Comparison of ENCODE assay signal across 12 cellular contexts in the genomic region with DNA sequence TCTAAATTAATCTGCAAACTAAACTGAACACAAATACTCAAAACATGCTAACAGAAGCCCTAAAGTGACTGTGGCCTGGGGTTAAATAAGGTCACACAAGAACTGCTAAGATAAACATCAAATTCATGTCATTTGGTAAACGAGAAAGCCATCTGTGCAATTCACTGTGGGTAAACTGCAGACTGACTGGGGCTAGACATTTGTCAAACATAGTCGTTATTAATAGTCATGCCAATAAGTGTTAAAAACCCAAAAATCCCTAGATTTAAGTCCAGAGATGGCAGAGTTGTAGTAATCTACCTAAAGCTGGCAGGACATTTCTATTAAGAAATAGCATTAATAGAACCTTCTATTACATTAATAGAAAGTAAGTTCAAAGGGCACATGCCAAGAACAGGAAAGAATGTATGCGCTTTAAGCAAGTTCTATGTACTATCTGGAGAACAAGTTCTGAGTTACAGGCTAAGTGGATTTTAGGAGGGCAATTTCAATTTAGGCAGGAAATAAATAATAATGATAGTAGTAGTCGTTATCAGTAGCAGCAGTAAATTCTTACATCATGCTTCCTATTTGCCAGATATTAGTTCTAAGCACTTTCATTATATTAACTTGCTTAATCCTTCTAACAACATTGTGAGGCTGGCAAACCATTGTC. TPM values are rescaled to one million over a fixed set of nuclear protein-coding genes. Genes with fewer than 3 reads are reported as not detected.
DNase-seq lines count a peak whose midpoint lies in the region; ATAC-seq and TF ChIP-seq lines count a peak whose summit lies in the region.
"Had no signal": no experiment of that assay in that cellular context is flagged by ENCODE, and none has a peak within 500 bp of the region (broad histone marks: within the 10 kb centered on the region; RNA-seq: fewer than 3 reads in every experiment).

No MANE protein-coding gene starts in this region.

- H4K8ac ChIP-seq in IMR-90 (ENCODE audit: low read depth in 2 of 2, low read length in 2 of 2) = no peak overlapping the region

- peak; percentile 10 for DNase-seq in activated CD4-positive, CD25-positive, alpha-beta regulatory T cell treated with anti-CD3 and anti-CD28 coated beads, Interleukin-2, amount 50 U/mL, for 16 hours (ENCODE audit: low read depth, low spot score)
- no peak for DNase-seq in activated CD4-positive, CD25-positive, alpha-beta regulatory T cell treated with anti-CD3 and anti-CD28 coated beads, Interleukin-2, amount 50 U/mL, for 72 hours
- no peak for DNase-seq in IMR-90
- DNase-seq in COR-L47 (lab: John Stamatoyannopoulos, UW) = no peak
- DNase-seq: activated CD4-positive, alpha-beta T cell treated with anti-CD3 and anti-CD28 coated beads, Interleukin-2, amount 50 U/mL, for 4 hours; heart left ventricle; nucleus accumbens had no signal

- no peak overlapping the region for H2BK15ac ChIP-seq in IMR-90 (ENCODE audit: low read depth, low read length)

- H3K4me2 ChIP-seq in IMR-90 (ENCODE audit: low read depth, low read length) = 0 out of 2 replicates have a peak overlapping the region, but pooled peaks have one; percentile 15
- peak overlapping the region; percentile 18 for H3K4me2 ChIP-seq in parathyroid adenoma (ENCODE audit: low read length)

- H3K56ac ChIP-seq in IMR-90 (ENCODE audit: extremely low read depth, insufficient read depth, low read length) = no peak overlapping the region

- TF ChIP-seq POLR2A in IMR-90 (IDR thresholded peaks at IDR 0.05; ENCODE audit: low read depth, low read length) = no peak

- no peak overlapping the region for H2BK120ac ChIP-seq in IMR-90 (ENCODE audit: low read depth, low read length)

- peak overlapping the region; percentile 48; the same call in 1 of the 2 replicates for H3K23ac ChIP-seq in IMR-90 (ENCODE audit: low read depth, low read length)

- TF ChIP-seq RAD21 in IMR-90 (IDR thresholded peaks at IDR 0.05; ENCODE audit: low read length) = no peak

- peaks cover 0 to 20% of the 10 kb centered on the region in 2 experiments; a peak in 2 of 4 replicates for H3K79me1 ChIP-seq in IMR-90 (ENCODE audit: low read depth in 1 of 2, low read length in 2 of 2)

- POLR2A ChIA-PET in IMR-90 (lab: Charles Lee; ENCODE audit: unreplicated experiment) = no interaction called here

- ATAC-seq in IMR-90 (ENCODE audit: low read depth) (no peak), GM19397 (IDR thresholded peaks at IDR 0.05; ENCODE audit: unreplicated experiment) (no peak), HG02973 (IDR thresholded peaks at IDR 0.05; ENCODE audit: unreplicated experiment) (no peak)
- peak; percentile 75 for ATAC-seq in activated T-helper 17 cell treated with anti-CD3 and anti-CD28 coated beads, Interleukin-2, amount 50 U/mL, for 72 hours (replicated peaks)

- no peak overlapping the region for H4K5ac ChIP-seq in IMR-90 (ENCODE audit: low read depth, low read length)

- peaks cover 3% of the 10 kb centered on the region for H3K4me1 ChIP-seq in IMR-90 (ENCODE audit: control insufficient read depth, insufficient read depth, low read length)
- H3K4me1 ChIP-seq in parathyroid adenoma = no peaks in the 10 kb centered on the region

- H3K27me3 Mint-ChIP-seq in activated T-helper 17 cell treated with anti-CD3 and anti-CD28 coated beads, Interleukin-2, amount 50 U/mL, for 72 hours = no peaks in the 10 kb centered on the region

- no peak overlapping the region for H2BK20ac ChIP-seq in IMR-90 (ENCODE audit: low read depth, low read length)

- H4K20me1 ChIP-seq in IMR-90 (ENCODE audit: insufficient read depth, low read length) = no peaks in the 10 kb centered on the region

- in situ Hi-C loops in IMR-90 (cut with MboI; ENCODE audit: low sequenced_read_pairs) = no loop called here

- CTCF ChIA-PET in IMR-90 (lab: Yijun Ruan, JAX) = no interaction called here

- H3K4me3 ChIP-seq in IMR-90 (ENCODE audit: insufficient read depth, low read depth, low read length) (no peak overlapping the region), parathyroid adenoma (ENCODE audit: low read depth, low read length) (no peak overlapping the region)
- H3K4me3 ChIP-seq: cardiac muscle cell, heart left ventricle had no signal

- TF ChIP-seq CTCF in IMR-90 (conservative IDR thresholded peaks at IDR 0.05; ENCODE audit: low read depth, low read length) = no peak
- no peak for TF ChIP-seq CTCF in parathyroid adenoma (IDR thresholded peaks at IDR 0.05)

- WGBS in IMR-90 (ENCODE audit: extremely low coverage in 2 of 2, insufficient read length in 1 of 2), 2 experiments = no CpG with 5 or more reads among the region's 4 CpGs

- intact Hi-C loops in IMR-90 (cut with micrococcal nuclease) = no loop called here

- H3K36me3 ChIP-seq in IMR-90 (ENCODE audit: control insufficient read depth, insufficient read depth, low read length) (no peaks in the 10 kb centered on the region), parathyroid adenoma (ENCODE audit: control insufficient read depth, insufficient read depth, low read length) (no peaks in the 10 kb centered on the region)
- H3K36me3 ChIP-seq: cardiac muscle cell had no signal

- H3K27ac ChIP-seq in IMR-90 (ENCODE audit: insufficient read depth, low read length) (no peak overlapping the region), parathyroid adenoma (no peak overlapping the region)
- H3K27ac ChIP-seq: cardiac muscle cell had no signal

- no peak overlapping the region for H3K14ac ChIP-seq in IMR-90 (replicated peaks; ENCODE audit: low read depth, low read length)

- peaks cover 31% of the 10 kb centered on the region for H3K4me1 Mint-ChIP-seq in activated T-helper 17 cell treated with anti-CD3 and anti-CD28 coated beads, Interleukin-2, amount 50 U/mL, for 72 hours

- H3K9ac ChIP-seq in IMR-90 (ENCODE audit: low read depth, low read length) (no peak overlapping the region), parathyroid adenoma (no peak overlapping the region)

- no TSS peak for BruUV-seq in IMR-90 (replicated peaks; lab: Mats Ljungman, UMichigan)

- H2BK5ac ChIP-seq in IMR-90 (ENCODE audit: low read depth, low read length, poor library complexity, severe bottlenecking) = no peak overlapping the region

- H2AK9ac ChIP-seq in IMR-90 (replicated peaks; ENCODE audit: low read depth, low read length, poor library complexity) = no peak overlapping the region

- no peaks in the 10 kb centered on the region for H3K9me3 ChIP-seq in IMR-90 (ENCODE audit: control insufficient read depth, insufficient read depth, low read length)
- no peaks in the 10 kb centered on the region for H3K9me3 ChIP-seq in parathyroid adenoma (ENCODE audit: control insufficient read depth, low read length)
- H3K9me3 ChIP-seq: heart left ventricle had no signal

- dilution Hi-C loops in IMR-90 (cut with HindIII; ENCODE audit: low sequenced_read_pairs, unreplicated experiment) = no loop called here

- H2AFZ ChIP-seq in IMR-90 (replicated peaks; ENCODE audit: low read length, poor library complexity) (no peak overlapping the region), parathyroid adenoma (no peak overlapping the region)

- no peaks in the 10 kb centered on the region for H3K9me1 ChIP-seq in IMR-90 (ENCODE audit: insufficient read depth, low read length)

- H4K91ac ChIP-seq in IMR-90 (ENCODE audit: insufficient read depth, low read depth, low read length) = no peak overlapping the region

- H3K27me3 ChIP-seq in IMR-90 (ENCODE audit: control insufficient read depth, insufficient read depth, low read length) = no peaks in the 10 kb centered on the region
- no peaks in the 10 kb centered on the region for H3K27me3 ChIP-seq in parathyroid adenoma (ENCODE audit: control insufficient read depth, insufficient read depth, low read length)
- H3K27me3 ChIP-seq: cardiac muscle cell, heart left ventricle had no signal

- no peak overlapping the region for H2AK5ac ChIP-seq in IMR-90 (ENCODE audit: low read depth, low read length)

- H3K79me2 ChIP-seq in parathyroid adenoma = no peaks in the 10 kb centered on the region

- no peaks in the 10 kb centered on the region for H3K9me3 Mint-ChIP-seq in activated T-helper 17 cell treated with anti-CD3 and anti-CD28 coated beads, Interleukin-2, amount 50 U/mL, for 72 hours

- no peak overlapping the region for H3K18ac ChIP-seq in IMR-90 (ENCODE audit: low read depth, low read length)

- H3K4ac ChIP-seq in IMR-90 (ENCODE audit: low read depth, low read length) = no peak overlapping the region

- peak overlapping the region; percentile 71 for H3K4me3 Mint-ChIP-seq in activated T-helper 17 cell treated with anti-CD3 and anti-CD28 coated beads, Interleukin-2, amount 50 U/mL, for 72 hours

- H3K27ac Mint-ChIP-seq in activated T-helper 17 cell treated with anti-CD3 and anti-CD28 coated beads, Interleukin-2, amount 50 U/mL, for 72 hours = peak overlapping the region; percentile 85

- H3K36me3 Mint-ChIP-seq in activated T-helper 17 cell treated with anti-CD3 and anti-CD28 coated beads, Interleukin-2, amount 50 U/mL, for 72 hours (ENCODE audit: low read depth) = peaks cover 44% of the 10 kb centered on the region

TF ChIP-seq in IMR-90, 13 proteins besides CTCF, POLR2A, EP300 and RAD21 (continues in another document):
- TF ChIP-seq, protein P1, sequence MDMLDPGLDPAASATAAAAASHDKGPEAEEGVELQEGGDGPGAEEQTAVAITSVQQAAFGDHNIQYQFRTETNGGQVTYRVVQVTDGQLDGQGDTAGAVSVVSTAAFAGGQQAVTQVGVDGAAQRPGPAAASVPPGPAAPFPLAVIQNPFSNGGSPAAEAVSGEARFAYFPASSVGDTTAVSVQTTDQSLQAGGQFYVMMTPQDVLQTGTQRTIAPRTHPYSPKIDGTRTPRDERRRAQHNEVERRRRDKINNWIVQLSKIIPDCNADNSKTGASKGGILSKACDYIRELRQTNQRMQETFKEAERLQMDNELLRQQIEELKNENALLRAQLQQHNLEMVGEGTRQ (IDR thresholded peaks at IDR 0.05; ENCODE audit: low read depth, low read length) = no peak
- TF ChIP-seq CEBPB (IDR thresholded peaks at IDR 0.05; ENCODE audit: low read depth, low read length) = no peak
- no peak for TF ChIP-seq FOS (IDR thresholded peaks at IDR 0.05; ENCODE audit: low read depth, low read length)
- TF ChIP-seq, protein P2, sequence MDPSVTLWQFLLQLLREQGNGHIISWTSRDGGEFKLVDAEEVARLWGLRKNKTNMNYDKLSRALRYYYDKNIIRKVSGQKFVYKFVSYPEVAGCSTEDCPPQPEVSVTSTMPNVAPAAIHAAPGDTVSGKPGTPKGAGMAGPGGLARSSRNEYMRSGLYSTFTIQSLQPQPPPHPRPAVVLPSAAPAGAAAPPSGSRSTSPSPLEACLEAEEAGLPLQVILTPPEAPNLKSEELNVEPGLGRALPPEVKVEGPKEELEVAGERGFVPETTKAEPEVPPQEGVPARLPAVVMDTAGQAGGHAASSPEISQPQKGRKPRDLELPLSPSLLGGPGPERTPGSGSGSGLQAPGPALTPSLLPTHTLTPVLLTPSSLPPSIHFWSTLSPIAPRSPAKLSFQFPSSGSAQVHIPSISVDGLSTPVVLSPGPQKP (IDR thresholded peaks at IDR 0.05; ENCODE audit: borderline replicate concordance, low read depth, low read length) = no peak
- TF ChIP-seq MAZ (IDR thresholded peaks at IDR 0.05; ENCODE audit: borderline replicate concordance, low read depth, low read length) = no peak

RNA-seq across cellular contexts. Expression of gene EDEM3, which starts 8.6 kb away (rescaled TPM):
- 29.9 and 50.5 TPM in 2 replicates for total RNA-seq in IMR-90 (2012; rRNA removed)
- polyA plus RNA-seq in IMR-90 (2012; rRNA removed) = 10.2 and 17.5 TPM in 2 replicates
- 1.2 and 1.6 TPM in 2 replicates for polyA plus RNA-seq in IMR-90 (2012; cell fraction: cytosol; rRNA removed)
- 2.1 and 18.2 TPM in 2 replicates for polyA plus RNA-seq in IMR-90 (2012; cell fraction: nucleus; rRNA removed; ENCODE audit: low replicate concordance)
- 10 to 100 TPM; 11.7 to 20.4 TPM for total RNA-seq in activated T-helper 17 cell treated with anti-CD3 and anti-CD28 coated beads, Interleukin-2, amount 50 U/mL, for 72 hours
